13 cellular contexts compared by ENCODE assay signal in genomic region chr19:19445911-19446361, GRCh38. TPM values are rescaled to one million over a fixed set of nuclear protein-coding genes. Genes with fewer than 3 reads are reported as not detected.
A peak's percentile ranks its signal among the peaks of the same experiment; 100 is the strongest.
DNase-seq lines count a peak whose midpoint lies in the region; ATAC-seq and TF ChIP-seq lines count a peak whose summit lies in the region.
"Had no signal": no experiment of that assay in that cellular context is flagged by ENCODE, and none has a peak within 500 bp of the region (broad histone marks: within the 10 kb centered on the region; RNA-seq: fewer than 3 reads in every experiment).

No MANE protein-coding gene starts in this region.

- H3K4me1 Mint-ChIP-seq in Caco-2 (ENCODE audit: low read depth, unreplicated experiment): peaks cover 21% of the 10 kb centered on the region
- peaks cover 52% of the 10 kb centered on the region for H3K4me1 Mint-ChIP-seq in T-helper 1 cell treated with Interleukin-12 subunit alpha and Interleukin-12 subunit beta and Interleukin-4 antibody, amounts not matched to agents 30 μg/mL and 1 μg/mL, for 36 hours (ENCODE audit: low read depth)

- no peaks in the 10 kb centered on the region for H3K9me3 Mint-ChIP-seq in Caco-2 (ENCODE audit: unreplicated experiment)
- no peaks in the 10 kb centered on the region for H3K9me3 Mint-ChIP-seq in T-helper 1 cell treated with Interleukin-12 subunit alpha and Interleukin-12 subunit beta and Interleukin-4 antibody, amounts not matched to agents 30 μg/mL and 1 μg/mL, for 36 hours

- no peak overlapping the region for H2AFZ ChIP-seq in GM23248

- DNase-seq in Caco-2 (no peak), GM23248 (peak; percentile 57), kidney tubule cell (ENCODE audit: low spot score) (peak; percentile 49), NCI-H2081 (lab: John Stamatoyannopoulos, UW) (no peak), NCI-H128 (lab: John Stamatoyannopoulos, UW; ENCODE audit: unreplicated experiment) (no peak), DMS 273 treated with DMSO at 0.1 percent for 48 hours (lab: John Stamatoyannopoulos, UW) (no peak)
- DNase-seq: activated gamma-delta T cell treated with Interleukin-2 at 50 U/mL for 16 hours, DMS53, erythroblast, kidney glomerular epithelial cell, SW 1271 had no signal

- no peaks in the 10 kb centered on the region for H3K9me3 ChIP-seq in Caco-2
- H3K9me3 ChIP-seq in GM23248 (ENCODE audit: low read depth): no peaks in the 10 kb centered on the region

- H3K4me3 Mint-ChIP-seq in Caco-2 (ENCODE audit: unreplicated experiment): no peak overlapping the region
- peak overlapping the region; percentile 66 for H3K4me3 Mint-ChIP-seq in T-helper 1 cell treated with Interleukin-12 subunit alpha and Interleukin-12 subunit beta and Interleukin-4 antibody, amounts not matched to agents 30 μg/mL and 1 μg/mL, for 36 hours

- POLR2A ChIA-PET in Caco-2 (lab: Charles Lee): no interaction called here

- no TSS peak for BruUV-seq in Caco-2 (replicated peaks; lab: Mats Ljungman, UMichigan)

- H3K9me2 ChIP-seq in GM23248 (ENCODE audit: insufficient read depth): no peaks in the 10 kb centered on the region

- H3F3A ChIP-seq in GM23248 (ENCODE audit: insufficient read depth): peaks cover 18% of the 10 kb centered on the region

- no peak overlapping the region for H3K9ac ChIP-seq in GM23248

- H3K27ac ChIP-seq in GM23248: peak overlapping the region; percentile 28

- in situ Hi-C loops in GM23248 (cut with MboI): no loop called here

- no peak overlapping the region for H3K4me3 ChIP-seq in Caco-2 (ENCODE audit: low read depth, low read length)
- H3K4me3 ChIP-seq in GM23248: no peak overlapping the region

- H3K4me2 ChIP-seq in GM23248 (ENCODE audit: unreplicated experiment): peak overlapping the region; percentile 30

- H3K27me3 Mint-ChIP-seq in Caco-2 (ENCODE audit: insufficient read depth, unreplicated experiment): no peaks in the 10 kb centered on the region
- H3K27me3 Mint-ChIP-seq in T-helper 1 cell treated with Interleukin-12 subunit alpha and Interleukin-12 subunit beta and Interleukin-4 antibody, amounts not matched to agents 30 μg/mL and 1 μg/mL, for 36 hours (ENCODE audit: low read depth): no peaks in the 10 kb centered on the region

- WGBS in GM23248 (ENCODE audit: low coverage in 1 of 2, low lambda C conversion rate in 2 of 2, missing lambda C conversion rate in 2 of 2), 2 experiments: 83 to 84% methylated on average over 9 of the region's 9 CpGs

- peaks cover 100% of the 10 kb centered on the region for H3K79me2 ChIP-seq in GM23248 (ENCODE audit: insufficient read depth)

- no peaks in the 10 kb centered on the region for H3K4me1 ChIP-seq in Caco-2
- H3K4me1 ChIP-seq in GM23248 (ENCODE audit: insufficient read depth): peaks cover 20% of the 10 kb centered on the region

- H4K20me1 ChIP-seq in GM23248 (ENCODE audit: insufficient read depth): no peaks in the 10 kb centered on the region; the same call in 1 of the 2 replicates

- no peaks in the 10 kb centered on the region for H3K27me3 ChIP-seq in Caco-2 (replicated peaks; ENCODE audit: control insufficient read depth, insufficient read depth, low read length)
- H3K27me3 ChIP-seq in GM23248 (replicated peaks; ENCODE audit: insufficient read depth): no peaks in the 10 kb centered on the region

- ATAC-seq in HG02763 (IDR thresholded peaks at IDR 0.05; ENCODE audit: unreplicated experiment): no peak

- CTCF ChIA-PET in Caco-2 (lab: Charles Lee): no interaction called here

- TF ChIP-seq CTCF in Caco-2 (IDR thresholded peaks at IDR 0.05; ENCODE audit: insufficient read depth in 1 of 2, low read depth in 1 of 2, low read length in 1 of 2, severe bottlenecking in 1 of 2, unreplicated experiment in 1 of 2): no peak

- H3K27ac Mint-ChIP-seq in Caco-2 (ENCODE audit: unreplicated experiment): peak overlapping the region; percentile 11
- peak overlapping the region; percentile 73 for H3K27ac Mint-ChIP-seq in T-helper 1 cell treated with Interleukin-12 subunit alpha and Interleukin-12 subunit beta and Interleukin-4 antibody, amounts not matched to agents 30 μg/mL and 1 μg/mL, for 36 hours

- peaks cover 41% of the 10 kb centered on the region for H3K36me3 Mint-ChIP-seq in Caco-2 (ENCODE audit: insufficient read depth, unreplicated experiment)
- H3K36me3 Mint-ChIP-seq in T-helper 1 cell treated with Interleukin-12 subunit alpha and Interleukin-12 subunit beta and Interleukin-4 antibody, amounts not matched to agents 30 μg/mL and 1 μg/mL, for 36 hours (ENCODE audit: low read depth): peaks cover 16% of the 10 kb centered on the region

- intact Hi-C loops in Caco-2 (cut with micrococcal nuclease; ENCODE audit: unreplicated experiment): no loop called here

- H3K36me3 ChIP-seq in Caco-2 (ENCODE audit: control insufficient read depth, insufficient read depth, low read length) (no peaks in the 10 kb centered on the region), GM23248 (ENCODE audit: low read depth) (no peaks in the 10 kb centered on the region)

RNA-seq across cellular contexts. Expression of gene GATAD2A, which starts 40.5 kb away (rescaled TPM):
- total RNA-seq in Caco-2 (2022): 118 and 126 TPM in 2 replicates
- 42.7 and 52.1 TPM in 2 replicates for total RNA-seq in GM23248 (2014; rRNA removed; shearing (Covaris generic))
- 13.9 and 15.4 TPM in 2 replicates for polyA plus RNA-seq in GM23248 (2016; fragmentation: Nextera tagmentation; extraction: Ambion mirVana)

Comparison
In these comparisons a context has a peak if more than half of its experiments do, and no peak if none do; other contexts are left out.
1. DNase-seq: peak in GM23248 (single experiment) and kidney tubule cell (single experiment); none in Caco-2 (0 of 2), NCI-H2081 (0 of 2), NCI-H128 (single experiment) and DMS 273 treated with DMSO at 0.1 percent for 48 hours (single experiment).